Comparison of ENCODE assay signal across 8 cellular contexts in genomic region chr6:13485923-13486557, GRCh38. TPM values are rescaled to one million over a fixed set of nuclear protein-coding genes. Genes with fewer than 3 reads are reported as not detected.
DNase-seq lines count a peak whose midpoint lies in the region; ATAC-seq and TF ChIP-seq lines count a peak whose summit lies in the region.

No MANE protein-coding gene starts in this region.

- no peaks in the 10 kb centered on the region for H3K36me3 ChIP-seq in SJSA1
- H3K36me3 ChIP-seq in body of pancreas (replicated peaks in 1 of 2; ENCODE audit: insufficient read depth in 1 of 2, low read depth in 2 of 2), result no peaks in the 10 kb centered on the region
- no peaks in the 10 kb centered on the region for H3K36me3 ChIP-seq in skeletal muscle tissue (ENCODE audit: control insufficient read depth in 3 of 3, insufficient read depth in 3 of 3, low read length in 3 of 3)

- H3K4me3 ChIP-seq in SJSA1 (peak overlapping the region; percentile 70), body of pancreas (peak overlapping the region; percentile 24 to 60), iPS-18c (ENCODE audit: insufficient read depth, low read depth, low read length) (peak overlapping the region; percentile 68), skeletal muscle tissue (ENCODE audit: low read length in 3 of 3) (peak overlapping the region; percentile 82 to 93 (median 86))

- no peak for TF ChIP-seq CTCF in body of pancreas (IDR thresholded peaks at IDR 0.05)

- H3K9ac ChIP-seq in skeletal muscle tissue (ENCODE audit: low read depth in 1 of 3, low read length in 3 of 3), result peak overlapping the region; percentile 70 to 92 (median 76)

- H3K27me3 ChIP-seq in SJSA1 (replicated peaks) (no peaks in the 10 kb centered on the region), body of pancreas (no peaks in the 10 kb centered on the region), skeletal muscle tissue (ENCODE audit: control insufficient read depth in 3 of 3, insufficient read depth in 3 of 3, low read length in 3 of 3) (no peaks in the 10 kb centered on the region)

- H3K4me1 ChIP-seq in SJSA1 (replicated peaks) (peaks cover 17% of the 10 kb centered on the region), body of pancreas (peaks cover 22% of the 10 kb centered on the region), skeletal muscle tissue (ENCODE audit: control insufficient read depth in 3 of 3, insufficient read depth in 3 of 3, low read length in 3 of 3) (peaks cover 25 to 37% (median 33%) of the 10 kb centered on the region in 3 donors)

- DNase-seq in DMS53 (lab: John Stamatoyannopoulos, UW) (peak; percentile 81), HuH-7.5 (ENCODE audit: low spot score) (peak; percentile 31), SJSA1 (ENCODE audit: low read depth in 1 of 2, low spot score in 2 of 2) (peak in 1 of 2 experiments; percentile 38), body of pancreas (peak; percentile 22 to 46 (median 30)), NOMO-1 treated with dmso at 0.1 percent for 144 hours (lab: John Stamatoyannopoulos, UW; ENCODE audit: unreplicated experiment) (no peak)

- ATAC-seq in body of pancreas (no peak), HG03520 (IDR thresholded peaks at IDR 0.05; ENCODE audit: unreplicated experiment) (no peak)

- WGBS in body of pancreas, 2 donors, result 1 to 2% methylated on average over 22 to 33 of the region's 38 CpGs

- H3K27ac ChIP-seq in SJSA1 (no peak overlapping the region), body of pancreas (peak overlapping the region in 2 of 4 donors; percentile 82 to 92), skeletal muscle tissue (ENCODE audit: low read depth, low read length) (peak overlapping the region; percentile 81)

- TF ChIP-seq POLR2A in body of pancreas (IDR thresholded peaks at IDR 0.05), result no peak

- intact Hi-C loops in body of pancreas (cut with DNase I), result no loop called here

- H3K9me3 ChIP-seq in SJSA1 (replicated peaks) (no peaks in the 10 kb centered on the region), body of pancreas (no peaks in the 10 kb centered on the region), iPS-18c (ENCODE audit: control insufficient read depth, insufficient read depth, low read length) (no peaks in the 10 kb centered on the region), skeletal muscle tissue (ENCODE audit: control insufficient read depth in 3 of 3, low read length in 3 of 3) (no peaks in the 10 kb centered on the region)

RNA-seq across cellular contexts. Expression of gene GFOD1, which starts 1.4 kb away (rescaled TPM):
- total RNA-seq in SJSA1 (2014; rRNA removed; shearing (Covaris generic)), result 10.8 and 13.2 TPM in 2 replicates
- total RNA-seq in body of pancreas (1 to 10 TPM; 4.3 to 5.2 TPM), skeletal muscle tissue (6.3 TPM)
